ENCODE assay signal across 1 cellular context in the genomic region with DNA sequence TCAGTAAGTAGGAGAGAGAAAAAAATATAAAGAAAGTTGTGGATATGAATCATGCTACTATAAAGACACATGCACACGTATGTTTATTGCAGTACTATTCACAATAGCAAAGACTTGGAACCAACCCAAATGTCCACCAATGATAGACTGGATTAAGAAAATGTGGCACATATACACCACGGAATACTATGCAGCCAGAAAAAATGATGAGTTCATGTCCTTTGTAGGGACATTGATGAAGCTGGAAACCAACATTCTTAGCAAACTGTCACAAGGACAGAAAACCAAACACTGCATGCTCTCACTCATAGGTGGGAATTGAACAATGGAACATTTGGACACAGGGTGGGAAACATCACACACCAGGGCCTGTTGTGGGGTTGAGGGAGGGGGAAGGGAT.
A peak's percentile ranks its signal among the peaks of the same experiment; 100 is the strongest.
TF ChIP-seq lines count a peak whose summit lies in the region.

No MANE protein-coding gene starts in this region.

TF ChIP-seq in HEK293, 187 proteins besides CTCF, POLR2A, EP300 and RAD21 (continued from another document):
- TF ChIP-seq, protein P1, sequence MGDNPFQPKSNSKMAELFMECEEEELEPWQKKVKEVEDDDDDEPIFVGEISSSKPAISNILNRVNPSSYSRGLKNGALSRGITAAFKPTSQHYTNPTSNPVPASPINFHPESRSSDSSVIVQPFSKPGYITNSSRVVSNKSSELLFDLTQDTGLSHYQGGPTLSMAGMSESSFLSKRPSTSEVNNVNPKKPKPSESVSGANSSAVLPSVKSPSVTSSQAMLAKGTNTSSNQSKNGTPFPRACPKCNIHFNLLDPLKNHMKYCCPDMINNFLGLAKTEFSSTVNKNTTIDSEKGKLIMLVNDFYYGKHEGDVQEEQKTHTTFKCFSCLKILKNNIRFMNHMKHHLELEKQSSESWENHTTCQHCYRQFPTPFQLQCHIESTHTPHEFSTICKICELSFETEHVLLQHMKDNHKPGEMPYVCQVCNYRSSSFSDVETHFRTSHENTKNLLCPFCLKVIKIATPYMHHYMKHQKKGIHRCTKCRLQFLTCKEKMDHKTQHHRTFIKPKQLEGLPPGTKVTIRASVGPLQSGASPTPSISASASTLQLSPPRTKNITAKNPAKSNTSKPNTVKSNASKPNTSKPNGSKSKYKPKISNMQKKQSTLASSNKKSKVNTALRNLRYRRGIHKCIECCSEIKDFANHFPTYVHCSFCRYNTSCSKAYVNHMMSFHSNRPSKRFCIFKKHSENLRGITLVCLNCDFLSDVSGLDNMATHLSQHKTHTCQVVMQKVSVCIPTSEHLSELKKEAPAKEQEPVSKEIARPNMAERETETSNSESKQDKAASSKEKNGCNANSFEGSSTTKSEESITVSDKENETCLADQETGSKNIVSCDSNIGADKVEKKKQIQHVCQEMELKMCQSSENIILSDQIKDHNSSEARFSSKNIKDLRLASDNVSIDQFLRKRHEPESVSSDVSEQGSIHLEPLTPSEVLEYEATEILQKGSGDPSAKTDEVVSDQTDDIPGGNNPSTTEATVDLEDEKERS (tag by site-specific recombination; IDR thresholded peaks at IDR 0.05), result peak; percentile 52; the same call in 1 of the 2 replicates
